ENCODE assay signal across 8 cellular contexts in genomic region chr6:43771210-43771857, GRCh38. TPM values are rescaled to one million over a fixed set of nuclear protein-coding genes. Genes with fewer than 3 reads are reported as not detected.
A peak's percentile ranks its signal among the peaks of the same experiment; 100 is the strongest.
DNase-seq lines count a peak whose midpoint lies in the region; TF ChIP-seq lines count a peak whose summit lies in the region.

No MANE protein-coding gene starts in this region.

- DNase-seq in NCI-H1417 (lab: John Stamatoyannopoulos, UW) (peak in 2 of 3 experiments; percentile 39 to 73), NCI-H1417 treated with DMSO at 0.1 percent for 48 hours (lab: John Stamatoyannopoulos, UW) (no peak), MM.1S (peak; percentile 72), colonic mucosa (peak; percentile 77), GF-D8 (lab: John Stamatoyannopoulos, UW) (no peak)
- peak; percentile 77 for DNase-seq in activated CD4-positive, alpha-beta T cell treated with anti-CD3 and anti-CD28 coated beads for 48 hours
- peak; percentile 68 to 84 for DNase-seq in stimulated activated CD4-positive, alpha-beta T cell treated with anti-CD3 and anti-CD28 coated beads, Interleukin-4, amount 100 ng/mL, for 4 hours

- peak overlapping the region; percentile 100 for H3K9ac ChIP-seq in MM.1S (ENCODE audit: low read length)
- H3K9ac ChIP-seq in colonic mucosa (ENCODE audit: low read depth in 2 of 2, low read length in 2 of 2) = peak overlapping the region; percentile 97 to 100
- peak overlapping the region; percentile 77 to 97 for H3K9ac ChIP-seq in liver (ENCODE audit: low read depth in 1 of 2, low read length in 2 of 2)

- H3K27me3 ChIP-seq in MM.1S (replicated peaks; ENCODE audit: insufficient read depth, low read length) = no peaks in the 10 kb centered on the region
- H3K27me3 ChIP-seq in colonic mucosa = no peaks in the 10 kb centered on the region
- H3K27me3 ChIP-seq in liver (ENCODE audit: control insufficient read depth in 4 of 4, insufficient read depth in 4 of 4, low read length in 3 of 4) = no peaks in the 10 kb centered on the region

- no peaks in the 10 kb centered on the region for H3K9me2 ChIP-seq in MM.1S (replicated peaks; ENCODE audit: insufficient read depth, low read length)

- H3F3A ChIP-seq in MM.1S (ENCODE audit: insufficient read depth, low read length) = peaks cover 18% of the 10 kb centered on the region

- peak overlapping the region; percentile 73 for H3K4me3 ChIP-seq in MM.1S (ENCODE audit: low read length)
- peak overlapping the region; percentile 80 for H3K4me3 ChIP-seq in colonic mucosa
- H3K4me3 ChIP-seq in liver (ENCODE audit: low read depth in 1 of 3, low read length in 3 of 3) = peak overlapping the region; percentile 78 to 89 (median 88)

- peaks cover 6% of the 10 kb centered on the region; the same call in 1 of the 2 replicates for H4K20me1 ChIP-seq in MM.1S (ENCODE audit: insufficient read depth, low read length)

- H3K4me2 ChIP-seq in MM.1S (ENCODE audit: low read depth, low read length) = peak overlapping the region; percentile 99

- peaks cover 62% of the 10 kb centered on the region for H3K79me2 ChIP-seq in MM.1S (ENCODE audit: low read length)

- H3K4me1 ChIP-seq in MM.1S (ENCODE audit: low read length) (peaks cover 22% of the 10 kb centered on the region), colonic mucosa (peaks cover 16% of the 10 kb centered on the region), liver (ENCODE audit: control insufficient read depth in 4 of 4, insufficient read depth in 4 of 4, low read length in 3 of 4) (peaks cover 16 to 64% (median 54%) of the 10 kb centered on the region in 4 donors)

- peak overlapping the region; percentile 73 for H2AFZ ChIP-seq in MM.1S (ENCODE audit: low read length)

- intact Hi-C loops in colonic mucosa (cut with DNase I) = loop anchor here (5.0 kb wide), 1 partner anchor 231 kb away; no protein-coding TSS in a partner anchor

- H3K36me3 ChIP-seq in MM.1S (replicated peaks; ENCODE audit: insufficient read depth, low read length) (no peaks in the 10 kb centered on the region), colonic mucosa (no peaks in the 10 kb centered on the region), liver (ENCODE audit: control insufficient read depth in 4 of 4, insufficient read depth in 3 of 4, low read depth in 1 of 4, low read length in 3 of 4) (peaks cover 0 to 9% (median 6%) of the 10 kb centered on the region in 4 donors)

- no peaks in the 10 kb centered on the region for H3K9me3 ChIP-seq in MM.1S (replicated peaks; ENCODE audit: insufficient read depth, low read length)
- H3K9me3 ChIP-seq in colonic mucosa = no peaks in the 10 kb centered on the region
- no peaks in the 10 kb centered on the region for H3K9me3 ChIP-seq in liver (ENCODE audit: control insufficient read depth in 4 of 4, low read length in 3 of 4)

- WGBS in liver = under 1% methylated on average over 66 of the region's 66 CpGs

- no peak for TF ChIP-seq RAD21 in liver (IDR thresholded peaks at IDR 0.05)

- TF ChIP-seq CTCF in MM.1S (IDR thresholded peaks at IDR 0.05; ENCODE audit: low read length) = no peak; the same call in 1 of the 2 replicates
- TF ChIP-seq CTCF in colonic mucosa (IDR thresholded peaks at IDR 0.05) = no peak
- no peak for TF ChIP-seq CTCF in liver (IDR thresholded peaks at IDR 0.05; ENCODE audit: low read depth, low read length, missing input control)

- H3K27ac ChIP-seq in MM.1S (ENCODE audit: low read length) (peak overlapping the region; percentile 92), colonic mucosa (peak overlapping the region; percentile 98), liver (ENCODE audit: low read depth in 1 of 2, low read length in 2 of 2) (peak overlapping the region; percentile 96)

TF ChIP-seq in liver, 16 proteins besides CTCF, POLR2A, EP300 and RAD21:
- TF ChIP-seq TAF1 (conservative IDR thresholded peaks at IDR 0.05) (no peak), RXRA (IDR thresholded peaks at IDR 0.05) (peak; percentile 19 to 36), FOXA1 (IDR thresholded peaks at IDR 0.05) (no peak), HNF4A (conservative IDR thresholded peaks at IDR 0.05) (peak; percentile 71 to 78), NR2F2 (IDR thresholded peaks at IDR 0.05) (no peak), ATF3 (IDR thresholded peaks at IDR 0.05) (no peak), EGR1 (IDR thresholded peaks at IDR 0.05; ENCODE audit: low read depth in 2 of 2) (peak; percentile 92 to 97), SP1 (IDR thresholded peaks at IDR 0.05) (peak; percentile 52), GABPA (IDR thresholded peaks at IDR 0.05 in 1 of 2, conservative IDR thresholded peaks at IDR 0.05 in 1 of 2) (no peak), REST (IDR thresholded peaks at IDR 0.05) (peak; percentile 39), FOXA2 (IDR thresholded peaks at IDR 0.05) (no peak), HNF4G (IDR thresholded peaks at IDR 0.05) (peak; percentile 37)

RNA-seq across cellular contexts. Expression of gene VEGFA, which starts 1.3 kb away (rescaled TPM):
- total RNA-seq in colonic mucosa = 100 to 1,000 TPM; 113 to 216 TPM
- 100 to 1,000 TPM in 1 of 2 donors, 10 to 100 TPM in 1; 35.5 to 160 TPM for total RNA-seq in liver
- polyA plus RNA-seq in liver = 10 to 100 TPM; 14.7 to 94.8 TPM

Comparison
In these comparisons a context has a peak if more than half of its experiments do, and no peak if none do; other contexts are left out.
1. DNase-seq: peak in NCI-H1417 (2 of 3), MM.1S (single experiment), activated CD4-positive, alpha-beta T cell treated with anti-CD3 and anti-CD28 coated beads for 48 hours (single experiment), colonic mucosa (single experiment) and stimulated activated CD4-positive, alpha-beta T cell treated with anti-CD3 and anti-CD28 coated beads, Interleukin-4, amount 100 ng/mL, for 4 hours (2 of 2); none in NCI-H1417 treated with DMSO at 0.1 percent for 48 hours (single experiment) and GF-D8 (single experiment).
2. Peak in every context shown above with its lines, with median percentiles within 50 percentile points of each other: H3K27ac ChIP-seq, H3K4me3 ChIP-seq and H3K9ac ChIP-seq.